Comparison of ENCODE assay signal across 1 cellular context in genomic region chr14:102184678-102185040, GRCh38.
TF ChIP-seq lines count a peak whose summit lies in the region.

No MANE protein-coding gene starts in this region.

TF ChIP-seq in GM12891, 5 proteins besides CTCF, POLR2A, EP300 and RAD21 (continued from another document):
- TF ChIP-seq POU2F2 (IDR thresholded peaks at IDR 0.05; ENCODE audit: low read depth, low read length) (no peak), SPI1 (IDR thresholded peaks at IDR 0.05; ENCODE audit: low read depth, low read length) (no peak), PAX5 (IDR thresholded peaks at IDR 0.05; ENCODE audit: insufficient read depth, low read length, severe bottlenecking) (no peak)
